In genomic region chr20:54134445-54135220, GRCh38 we compare ENCODE assay signal across 1 cellular context.
TF ChIP-seq lines count a peak whose summit lies in the region.

No MANE protein-coding gene starts in this region.

TF ChIP-seq in HepG2, 621 proteins besides CTCF, POLR2A, EP300 and RAD21 (continued from another document and continues in another):
- no peak for TF ChIP-seq ZBTB40 (IDR thresholded peaks at IDR 0.05)
- no peak for TF ChIP-seq ZBTB40 (CRISPR knock-in tag; IDR thresholded peaks at IDR 0.05)
- TF ChIP-seq SRSF4 (IDR thresholded peaks at IDR 0.05; ENCODE audit: low read depth, low read length, poor library complexity, severe bottlenecking): no peak
- no peak for TF ChIP-seq TBL1XR1 (IDR thresholded peaks at IDR 0.05; ENCODE audit: borderline replicate concordance, low read length, partially characterized antibody)
- peak; percentile 56; the same call in 1 of the 2 replicates for TF ChIP-seq PATZ1 (CRISPR knock-in tag; IDR thresholded peaks at IDR 0.05)
- no peak for TF ChIP-seq RNF2 (conservative IDR thresholded peaks at IDR 0.05; ENCODE audit: low read depth)
- TF ChIP-seq THYN1 (CRISPR knock-in tag; IDR thresholded peaks at IDR 0.05; ENCODE audit: borderline replicate concordance, low read depth): no peak
- TF ChIP-seq E2F5 (CRISPR knock-in tag; conservative IDR thresholded peaks at IDR 0.05): no peak
- TF ChIP-seq DMAP1 (CRISPR knock-in tag; IDR thresholded peaks at IDR 0.05): no peak
- TF ChIP-seq ZNF510 (CRISPR knock-in tag; IDR thresholded peaks at IDR 0.05; ENCODE audit: low read depth): no peak
- 0 out of 2 replicates have a peak, but pooled peaks have one; percentile 24 for TF ChIP-seq ZNF615 (CRISPR knock-in tag; IDR thresholded peaks at IDR 0.05; ENCODE audit: borderline replicate concordance)
- TF ChIP-seq SMAD1 (CRISPR knock-in tag; IDR thresholded peaks at IDR 0.05; ENCODE audit: borderline replicate concordance, low read depth): no peak
- TF ChIP-seq ARNTL (CRISPR knock-in tag; IDR thresholded peaks at IDR 0.05): no peak
- no peak for TF ChIP-seq DR1 (CRISPR knock-in tag; IDR thresholded peaks at IDR 0.05)
- TF ChIP-seq PLSCR1 (CRISPR knock-in tag; IDR thresholded peaks at IDR 0.05; ENCODE audit: borderline replicate concordance): no peak
- no peak for TF ChIP-seq HNRNPH1 (optimal IDR thresholded peaks at IDR 0.05; ENCODE audit: low read depth, low read length)
- TF ChIP-seq MAF1 (CRISPR knock-in tag; IDR thresholded peaks at IDR 0.05; ENCODE audit: borderline replicate concordance): no peak
- TF ChIP-seq PPARG (CRISPR knock-in tag; conservative IDR thresholded peaks at IDR 0.05): no peak
- no peak for TF ChIP-seq WIZ (CRISPR knock-in tag; IDR thresholded peaks at IDR 0.05)
- TF ChIP-seq ZNF720 (CRISPR knock-in tag; IDR thresholded peaks at IDR 0.05): no peak
- 0 out of 2 replicates have a peak, but pooled peaks have one; percentile 3 for TF ChIP-seq KLF6 (CRISPR knock-in tag; IDR thresholded peaks at IDR 0.05)
- TF ChIP-seq ZBTB25 (CRISPR knock-in tag; IDR thresholded peaks at IDR 0.05): 0 out of 2 replicates have a peak, but pooled peaks have one; percentile 5
- 0 out of 2 replicates have a peak, but pooled peaks have one; percentile 17 for TF ChIP-seq ARID3A (IDR thresholded peaks at IDR 0.05; ENCODE audit: low read depth, low read length)
- TF ChIP-seq ZNF484 (CRISPR knock-in tag; IDR thresholded peaks at IDR 0.05; ENCODE audit: borderline replicate concordance, low read depth): no peak
- no peak for TF ChIP-seq ZNF768 (CRISPR knock-in tag; IDR thresholded peaks at IDR 0.05)
- peak; percentile 11; the same call in 1 of the 2 replicates for TF ChIP-seq ZBTB33 (CRISPR knock-in tag; IDR thresholded peaks at IDR 0.05)
- TF ChIP-seq ZNF513 (CRISPR knock-in tag; conservative IDR thresholded peaks at IDR 0.05): no peak
- no peak for TF ChIP-seq SRF (IDR thresholded peaks at IDR 0.05; ENCODE audit: low read depth, low read length)
- TF ChIP-seq ATF4 (CRISPR knock-in tag; IDR thresholded peaks at IDR 0.05): 0 out of 4 replicates have a peak, but pooled peaks of 1 of the 2 experiments have one; percentile 17
